In the genomic region with DNA sequence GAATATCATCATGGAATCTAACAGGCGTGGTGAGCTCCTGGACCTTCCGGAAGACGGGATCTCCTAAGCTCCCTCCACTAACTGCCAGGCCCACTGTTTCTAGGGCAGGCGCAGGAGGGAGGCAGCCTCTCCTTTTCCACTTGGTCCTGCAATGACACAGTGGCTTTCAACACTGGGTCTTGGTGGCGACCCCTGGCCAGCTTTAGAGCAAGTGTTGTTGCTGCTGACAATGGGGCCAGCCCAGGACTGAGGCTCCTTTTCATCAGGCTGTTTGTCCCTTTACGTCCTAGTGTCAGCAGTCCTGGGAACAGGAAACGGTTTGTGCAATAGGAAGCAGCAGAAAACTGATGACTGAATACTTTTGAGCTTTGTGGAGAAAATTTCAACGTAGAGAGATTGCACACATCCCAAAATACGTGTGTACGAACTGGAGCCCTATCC, we compare ENCODE assay signal across 13 cellular contexts. TPM values are rescaled to one million over a fixed set of nuclear protein-coding genes. Genes with fewer than 3 reads are reported as not detected.
DNase-seq lines count a peak whose midpoint lies in the region; ATAC-seq and TF ChIP-seq lines count a peak whose summit lies in the region.
"Had no signal": no experiment of that assay in that cellular context is flagged by ENCODE, and none has a peak within 500 bp of the region (broad histone marks: within the 10 kb centered on the region; RNA-seq: fewer than 3 reads in every experiment).

No MANE protein-coding gene starts in this region.

- no peak overlapping the region for H3K27ac ChIP-seq in CD4-positive, CD25-positive, alpha-beta regulatory T cell (ENCODE audit: insufficient read depth, low read length, poor library complexity, severe bottlenecking)
- peak overlapping the region; percentile 46 to 84 for H3K27ac ChIP-seq in ascending aorta
- H3K27ac ChIP-seq: WERI-Rb-1 had no signal

- DNase-seq in CD4-positive, CD25-positive, alpha-beta regulatory T cell = no peak
- DNase-seq in ascending aorta (ENCODE audit: low spot score in 2 of 2) (peak; percentile 40 to 77), left ventricle myocardium superior (peak; percentile 53), pons (ENCODE audit: low spot score) (peak; percentile 87), DMS153 (lab: John Stamatoyannopoulos, UW) (no peak), mesothelial cell of epicardium (ENCODE audit: low spot score in 2 of 2, unreplicated experiment in 2 of 2) (no peak)
- DNase-seq: Caco-2; stimulated activated naive CD8-positive, alpha-beta T cell treated with anti-CD3 and anti-CD28 coated beads, Interleukin-15, Interleukin-2, amounts not matched to agents 100 U/mL and 50 U/mL, for 24 hours; WERI-Rb-1 had no signal

- no peak for TF ChIP-seq CTCF in ascending aorta (IDR thresholded peaks at IDR 0.05)
- TF ChIP-seq CTCF in mesothelial cell of epicardium (IDR thresholded peaks at IDR 0.05; ENCODE audit: unreplicated experiment) = no peak

- H3K4me3 ChIP-seq in CD4-positive, CD25-positive, alpha-beta regulatory T cell (ENCODE audit: low read depth, low read length) = no peak overlapping the region
- no peak overlapping the region for H3K4me3 ChIP-seq in ascending aorta

- intact Hi-C loops in ascending aorta (cut with DNase I) = no loop called here
- intact Hi-C loops in left ventricle myocardium superior (cut with micrococcal nuclease) = loop anchor here (10.0 kb wide), 1 partner anchor 60 kb away; no protein-coding TSS in a partner anchor

- peaks cover 7% of the 10 kb centered on the region for H3K27me3 Mint-ChIP-seq in CD4-positive, CD25-positive, alpha-beta regulatory T cell
- H3K27me3 Mint-ChIP-seq in mesothelial cell of epicardium (ENCODE audit: low read depth) = no peaks in the 10 kb centered on the region

- H3K9me3 Mint-ChIP-seq in CD4-positive, CD25-positive, alpha-beta regulatory T cell = no peaks in the 10 kb centered on the region
- H3K9me3 Mint-ChIP-seq in mesothelial cell of epicardium = no peaks in the 10 kb centered on the region
- H3K9me3 Mint-ChIP-seq: activated naive CD8-positive, alpha-beta T cell treated with anti-CD3 and anti-CD28 coated beads, Interleukin-2, amount 10 ng/mL, durations not matched to agents 7 days and 5 days; IgD-negative memory B cell had no signal

- H3K36me3 Mint-ChIP-seq in CD4-positive, CD25-positive, alpha-beta regulatory T cell = no peaks in the 10 kb centered on the region
- no peaks in the 10 kb centered on the region for H3K36me3 Mint-ChIP-seq in mesothelial cell of epicardium
- H3K36me3 Mint-ChIP-seq: activated naive CD8-positive, alpha-beta T cell treated with anti-CD3 and anti-CD28 coated beads, Interleukin-2, amount 10 ng/mL, durations not matched to agents 7 days and 5 days; IgD-negative memory B cell had no signal

- peak overlapping the region in 1 of 4 donors; percentile 13 for H3K4me3 Mint-ChIP-seq in CD4-positive, CD25-positive, alpha-beta regulatory T cell
- no peak overlapping the region for H3K4me3 Mint-ChIP-seq in mesothelial cell of epicardium

- no peaks in the 10 kb centered on the region for H3K27me3 ChIP-seq in CD4-positive, CD25-positive, alpha-beta regulatory T cell (ENCODE audit: control insufficient read depth, insufficient read depth, low read length)
- no peaks in the 10 kb centered on the region for H3K27me3 ChIP-seq in ascending aorta

- ATAC-seq in CD4-positive, CD25-positive, alpha-beta regulatory T cell (ENCODE audit: low read depth in 2 of 2) = no peak
- peak; percentile 69 for ATAC-seq in left ventricle myocardium superior
- no peak for ATAC-seq in HG03378 (IDR thresholded peaks at IDR 0.05; ENCODE audit: unreplicated experiment)
- no peak for ATAC-seq in HG03442 (IDR thresholded peaks at IDR 0.05; ENCODE audit: unreplicated experiment)

- peaks cover 5 to 16% (median 9%) of the 10 kb centered on the region in 4 donors for H3K4me1 Mint-ChIP-seq in CD4-positive, CD25-positive, alpha-beta regulatory T cell
- peaks cover 8% of the 10 kb centered on the region for H3K4me1 Mint-ChIP-seq in mesothelial cell of epicardium

- peaks cover 6% of the 10 kb centered on the region for H3K4me1 ChIP-seq in CD4-positive, CD25-positive, alpha-beta regulatory T cell (ENCODE audit: control insufficient read depth, insufficient read depth, low read length, poor library complexity, severe bottlenecking)
- peaks cover 0 to 3% of the 10 kb centered on the region in 2 donors for H3K4me1 ChIP-seq in ascending aorta

- no peaks in the 10 kb centered on the region for H3K9me3 ChIP-seq in CD4-positive, CD25-positive, alpha-beta regulatory T cell (ENCODE audit: control insufficient read depth in 2 of 2, low read length in 2 of 2)
- H3K9me3 ChIP-seq in ascending aorta = no peaks in the 10 kb centered on the region
- H3K9me3 ChIP-seq: Caco-2 had no signal

- H3K36me3 ChIP-seq in CD4-positive, CD25-positive, alpha-beta regulatory T cell (ENCODE audit: control insufficient read depth, insufficient read depth, low read length) = no peaks in the 10 kb centered on the region
- H3K36me3 ChIP-seq in ascending aorta = no peaks in the 10 kb centered on the region
- H3K36me3 ChIP-seq: WERI-Rb-1 had no signal

- H3K27ac Mint-ChIP-seq in CD4-positive, CD25-positive, alpha-beta regulatory T cell = peak overlapping the region in 2 of 3 donors; percentile 46 to 81
- no peak overlapping the region for H3K27ac Mint-ChIP-seq in mesothelial cell of epicardium

RNA-seq across cellular contexts. Expression of a gene that starts 9.7 kb away (rescaled TPM):
- 89.7 TPM for total RNA-seq in CD4-positive, CD25-positive, alpha-beta regulatory T cell
- 10 to 100 TPM; 10.0 to 22.2 (median 13.7) TPM for polyA plus RNA-seq in CD4-positive, CD25-positive, alpha-beta regulatory T cell
- total RNA-seq in ascending aorta (91.0 TPM), left ventricle myocardium superior (502 TPM), mesothelial cell of epicardium (129 to 138 TPM (median 133 TPM) in 3 replicates)

Comparison
In these comparisons a context has a peak if more than half of its experiments do, and no peak if none do; other contexts are left out.
1. DNase-seq: peak in ascending aorta (2 of 2), left ventricle myocardium superior (single experiment) and pons (single experiment); none in CD4-positive, CD25-positive, alpha-beta regulatory T cell (0 of 3), DMS153 (single experiment) and mesothelial cell of epicardium (0 of 2).